ENCODE assay signal across 1 cellular context in the genomic region with DNA sequence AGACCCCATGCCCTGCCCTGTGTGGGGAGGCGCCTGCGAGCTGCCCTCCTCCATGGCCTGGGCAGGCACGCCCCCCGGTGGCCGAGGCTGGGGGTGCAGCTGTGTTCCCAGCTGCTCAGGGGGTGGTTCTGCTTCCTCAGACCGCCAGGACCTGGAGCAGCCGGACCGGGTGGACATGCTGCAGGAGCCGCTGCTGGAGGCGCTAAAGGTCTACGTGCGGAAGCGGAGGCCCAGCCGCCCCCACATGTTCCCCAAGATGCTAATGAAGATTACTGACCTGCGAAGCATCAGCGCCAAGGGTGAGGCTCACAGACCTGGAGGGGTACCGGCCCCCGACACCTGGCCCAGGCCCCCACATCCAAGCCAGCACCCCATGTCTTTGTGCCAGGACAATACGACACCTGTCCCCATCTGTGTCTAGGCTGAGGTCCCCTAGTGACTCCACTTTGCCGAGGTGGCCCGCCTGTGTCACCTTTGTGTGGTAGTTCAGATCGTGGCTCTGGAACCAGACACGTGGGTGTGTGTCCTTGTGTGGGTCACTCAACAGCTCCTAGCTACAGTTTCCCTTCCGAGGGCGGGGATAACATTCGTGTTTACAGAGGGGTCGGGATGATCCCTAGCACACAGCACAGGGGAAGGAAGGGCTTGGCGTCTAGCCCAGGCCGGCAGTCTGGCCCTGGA.
TF ChIP-seq lines count a peak whose summit lies in the region.

No MANE protein-coding gene starts in this region.

TF ChIP-seq in HepG2, 621 proteins besides CTCF, POLR2A, EP300 and RAD21 (continued from another document and continues in another):
- TF ChIP-seq, protein P1, sequence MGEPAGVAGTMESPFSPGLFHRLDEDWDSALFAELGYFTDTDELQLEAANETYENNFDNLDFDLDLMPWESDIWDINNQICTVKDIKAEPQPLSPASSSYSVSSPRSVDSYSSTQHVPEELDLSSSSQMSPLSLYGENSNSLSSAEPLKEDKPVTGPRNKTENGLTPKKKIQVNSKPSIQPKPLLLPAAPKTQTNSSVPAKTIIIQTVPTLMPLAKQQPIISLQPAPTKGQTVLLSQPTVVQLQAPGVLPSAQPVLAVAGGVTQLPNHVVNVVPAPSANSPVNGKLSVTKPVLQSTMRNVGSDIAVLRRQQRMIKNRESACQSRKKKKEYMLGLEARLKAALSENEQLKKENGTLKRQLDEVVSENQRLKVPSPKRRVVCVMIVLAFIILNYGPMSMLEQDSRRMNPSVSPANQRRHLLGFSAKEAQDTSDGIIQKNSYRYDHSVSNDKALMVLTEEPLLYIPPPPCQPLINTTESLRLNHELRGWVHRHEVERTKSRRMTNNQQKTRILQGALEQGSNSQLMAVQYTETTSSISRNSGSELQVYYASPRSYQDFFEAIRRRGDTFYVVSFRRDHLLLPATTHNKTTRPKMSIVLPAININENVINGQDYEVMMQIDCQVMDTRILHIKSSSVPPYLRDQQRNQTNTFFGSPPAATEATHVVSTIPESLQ (CRISPR knock-in tag; conservative IDR thresholded peaks at IDR 0.05) = no peak
- TF ChIP-seq ASH2L (IDR thresholded peaks at IDR 0.05; ENCODE audit: insufficient read length, low read depth, low read length) (no peak), POLR2AphosphoS5 (IDR thresholded peaks at IDR 0.05; ENCODE audit: low read depth, low read length) (no peak), EHMT2 (IDR thresholded peaks at IDR 0.05; ENCODE audit: borderline replicate concordance, low read depth, low read length) (no peak), MLX (CRISPR knock-in tag; IDR thresholded peaks at IDR 0.05) (no peak), ZNF432 (CRISPR knock-in tag; IDR thresholded peaks at IDR 0.05; ENCODE audit: borderline replicate concordance) (no peak), SNAPC5 (CRISPR knock-in tag; IDR thresholded peaks at IDR 0.05; ENCODE audit: borderline replicate concordance) (no peak), KLF12 (CRISPR knock-in tag; IDR thresholded peaks at IDR 0.05; ENCODE audit: borderline replicate concordance) (no peak), ZBTB46 (CRISPR knock-in tag; IDR thresholded peaks at IDR 0.05; ENCODE audit: borderline replicate concordance) (no peak), PAF1 (CRISPR knock-in tag; IDR thresholded peaks at IDR 0.05) (no peak), ZNF83 (CRISPR knock-in tag; IDR thresholded peaks at IDR 0.05; ENCODE audit: borderline replicate concordance) (no peak), SRSF9 (IDR thresholded peaks at IDR 0.05; ENCODE audit: borderline replicate concordance, insufficient read depth, low read depth, low read length, poor library complexity, severe bottlenecking) (no peak), ZBTB2 (CRISPR knock-in tag; IDR thresholded peaks at IDR 0.05; ENCODE audit: low read depth) (no peak), ZNF672 (CRISPR knock-in tag; IDR thresholded peaks at IDR 0.05) (no peak), JARID2 (CRISPR knock-in tag; IDR thresholded peaks at IDR 0.05; ENCODE audit: insufficient replicate concordance) (peak; percentile 82), ZSCAN31 (CRISPR knock-in tag; IDR thresholded peaks at IDR 0.05; ENCODE audit: low read depth) (peak; percentile 74), THRA (CRISPR knock-in tag; IDR thresholded peaks at IDR 0.05; ENCODE audit: borderline replicate concordance) (peak; percentile 63)
- TF ChIP-seq, protein P2, sequence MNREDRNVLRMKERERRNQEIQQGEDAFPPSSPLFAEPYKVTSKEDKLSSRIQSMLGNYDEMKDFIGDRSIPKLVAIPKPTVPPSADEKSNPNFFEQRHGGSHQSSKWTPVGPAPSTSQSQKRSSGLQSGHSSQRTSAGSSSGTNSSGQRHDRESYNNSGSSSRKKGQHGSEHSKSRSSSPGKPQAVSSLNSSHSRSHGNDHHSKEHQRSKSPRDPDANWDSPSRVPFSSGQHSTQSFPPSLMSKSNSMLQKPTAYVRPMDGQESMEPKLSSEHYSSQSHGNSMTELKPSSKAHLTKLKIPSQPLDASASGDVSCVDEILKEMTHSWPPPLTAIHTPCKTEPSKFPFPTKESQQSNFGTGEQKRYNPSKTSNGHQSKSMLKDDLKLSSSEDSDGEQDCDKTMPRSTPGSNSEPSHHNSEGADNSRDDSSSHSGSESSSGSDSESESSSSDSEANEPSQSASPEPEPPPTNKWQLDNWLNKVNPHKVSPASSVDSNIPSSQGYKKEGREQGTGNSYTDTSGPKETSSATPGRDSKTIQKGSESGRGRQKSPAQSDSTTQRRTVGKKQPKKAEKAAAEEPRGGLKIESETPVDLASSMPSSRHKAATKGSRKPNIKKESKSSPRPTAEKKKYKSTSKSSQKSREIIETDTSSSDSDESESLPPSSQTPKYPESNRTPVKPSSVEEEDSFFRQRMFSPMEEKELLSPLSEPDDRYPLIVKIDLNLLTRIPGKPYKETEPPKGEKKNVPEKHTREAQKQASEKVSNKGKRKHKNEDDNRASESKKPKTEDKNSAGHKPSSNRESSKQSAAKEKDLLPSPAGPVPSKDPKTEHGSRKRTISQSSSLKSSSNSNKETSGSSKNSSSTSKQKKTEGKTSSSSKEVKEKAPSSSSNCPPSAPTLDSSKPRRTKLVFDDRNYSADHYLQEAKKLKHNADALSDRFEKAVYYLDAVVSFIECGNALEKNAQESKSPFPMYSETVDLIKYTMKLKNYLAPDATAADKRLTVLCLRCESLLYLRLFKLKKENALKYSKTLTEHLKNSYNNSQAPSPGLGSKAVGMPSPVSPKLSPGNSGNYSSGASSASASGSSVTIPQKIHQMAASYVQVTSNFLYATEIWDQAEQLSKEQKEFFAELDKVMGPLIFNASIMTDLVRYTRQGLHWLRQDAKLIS (CRISPR knock-in tag; IDR thresholded peaks at IDR 0.05) = no peak
- TF ChIP-seq, protein P3, sequence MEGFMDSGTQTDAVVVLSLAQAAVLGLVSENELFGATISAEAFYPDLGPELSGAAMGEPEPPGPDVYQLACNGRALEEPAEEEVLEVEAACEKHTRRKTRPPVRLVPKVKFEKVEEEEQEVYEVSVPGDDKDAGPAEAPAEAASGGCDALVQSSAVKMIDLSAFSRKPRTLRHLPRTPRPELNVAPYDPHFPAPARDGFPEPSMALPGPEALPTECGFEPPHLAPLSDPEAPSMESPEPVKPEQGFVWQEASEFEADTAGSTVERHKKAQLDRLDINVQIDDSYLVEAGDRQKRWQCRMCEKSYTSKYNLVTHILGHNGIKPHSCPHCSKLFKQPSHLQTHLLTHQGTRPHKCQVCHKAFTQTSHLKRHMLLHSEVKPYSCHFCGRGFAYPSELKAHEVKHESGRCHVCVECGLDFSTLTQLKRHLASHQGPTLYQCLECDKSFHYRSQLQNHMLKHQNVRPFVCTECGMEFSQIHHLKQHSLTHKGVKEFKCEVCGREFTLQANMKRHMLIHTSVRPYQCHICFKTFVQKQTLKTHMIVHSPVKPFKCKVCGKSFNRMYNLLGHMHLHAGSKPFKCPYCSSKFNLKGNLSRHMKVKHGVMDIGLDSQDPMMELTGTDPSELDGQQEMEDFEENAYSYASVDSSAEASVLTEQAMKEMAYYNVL (CRISPR knock-in tag; IDR thresholded peaks at IDR 0.05; ENCODE audit: borderline replicate concordance) = 0 out of 2 replicates have a peak, but pooled peaks have one; percentile 12
- TF ChIP-seq, protein P4, sequence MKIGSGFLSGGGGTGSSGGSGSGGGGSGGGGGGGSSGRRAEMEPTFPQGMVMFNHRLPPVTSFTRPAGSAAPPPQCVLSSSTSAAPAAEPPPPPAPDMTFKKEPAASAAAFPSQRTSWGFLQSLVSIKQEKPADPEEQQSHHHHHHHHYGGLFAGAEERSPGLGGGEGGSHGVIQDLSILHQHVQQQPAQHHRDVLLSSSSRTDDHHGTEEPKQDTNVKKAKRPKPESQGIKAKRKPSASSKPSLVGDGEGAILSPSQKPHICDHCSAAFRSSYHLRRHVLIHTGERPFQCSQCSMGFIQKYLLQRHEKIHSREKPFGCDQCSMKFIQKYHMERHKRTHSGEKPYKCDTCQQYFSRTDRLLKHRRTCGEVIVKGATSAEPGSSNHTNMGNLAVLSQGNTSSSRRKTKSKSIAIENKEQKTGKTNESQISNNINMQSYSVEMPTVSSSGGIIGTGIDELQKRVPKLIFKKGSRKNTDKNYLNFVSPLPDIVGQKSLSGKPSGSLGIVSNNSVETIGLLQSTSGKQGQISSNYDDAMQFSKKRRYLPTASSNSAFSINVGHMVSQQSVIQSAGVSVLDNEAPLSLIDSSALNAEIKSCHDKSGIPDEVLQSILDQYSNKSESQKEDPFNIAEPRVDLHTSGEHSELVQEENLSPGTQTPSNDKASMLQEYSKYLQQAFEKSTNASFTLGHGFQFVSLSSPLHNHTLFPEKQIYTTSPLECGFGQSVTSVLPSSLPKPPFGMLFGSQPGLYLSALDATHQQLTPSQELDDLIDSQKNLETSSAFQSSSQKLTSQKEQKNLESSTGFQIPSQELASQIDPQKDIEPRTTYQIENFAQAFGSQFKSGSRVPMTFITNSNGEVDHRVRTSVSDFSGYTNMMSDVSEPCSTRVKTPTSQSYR (CRISPR knock-in tag; IDR thresholded peaks at IDR 0.05; ENCODE audit: borderline replicate concordance) = peak; percentile 37; the same call in 1 of the 2 replicates
- TF ChIP-seq, protein P5, sequence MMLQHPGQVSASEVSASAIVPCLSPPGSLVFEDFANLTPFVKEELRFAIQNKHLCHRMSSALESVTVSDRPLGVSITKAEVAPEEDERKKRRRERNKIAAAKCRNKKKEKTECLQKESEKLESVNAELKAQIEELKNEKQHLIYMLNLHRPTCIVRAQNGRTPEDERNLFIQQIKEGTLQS (CRISPR knock-in tag; IDR thresholded peaks at IDR 0.05) = no peak
